Comparison of ENCODE assay signal across 1 cellular context in the genomic region with DNA sequence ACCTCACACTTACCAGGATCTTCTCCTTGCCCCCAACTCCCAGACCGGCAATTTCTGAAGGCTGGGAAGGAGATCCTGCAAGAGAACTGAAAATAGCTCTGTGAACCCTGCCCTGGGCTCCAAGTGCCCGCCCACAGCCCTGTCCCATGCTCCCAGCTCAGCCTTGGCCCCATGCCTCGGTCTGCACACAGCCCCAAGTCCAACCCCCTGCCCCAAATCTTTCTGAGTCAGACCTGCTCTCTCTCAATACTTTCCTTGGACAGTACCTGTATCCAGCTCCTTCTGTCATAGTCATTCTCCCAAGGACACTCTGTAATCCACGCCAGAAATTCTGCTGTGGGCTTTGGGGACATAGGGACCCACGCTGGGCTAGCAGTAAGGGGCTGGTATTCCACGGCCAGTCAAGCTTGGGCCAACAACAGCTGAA.
TF ChIP-seq lines count a peak whose summit lies in the region.

No MANE protein-coding gene starts in this region.

TF ChIP-seq in HepG2, 621 proteins besides CTCF, POLR2A, EP300 and RAD21 (continued from another document):
- TF ChIP-seq, protein P1, sequence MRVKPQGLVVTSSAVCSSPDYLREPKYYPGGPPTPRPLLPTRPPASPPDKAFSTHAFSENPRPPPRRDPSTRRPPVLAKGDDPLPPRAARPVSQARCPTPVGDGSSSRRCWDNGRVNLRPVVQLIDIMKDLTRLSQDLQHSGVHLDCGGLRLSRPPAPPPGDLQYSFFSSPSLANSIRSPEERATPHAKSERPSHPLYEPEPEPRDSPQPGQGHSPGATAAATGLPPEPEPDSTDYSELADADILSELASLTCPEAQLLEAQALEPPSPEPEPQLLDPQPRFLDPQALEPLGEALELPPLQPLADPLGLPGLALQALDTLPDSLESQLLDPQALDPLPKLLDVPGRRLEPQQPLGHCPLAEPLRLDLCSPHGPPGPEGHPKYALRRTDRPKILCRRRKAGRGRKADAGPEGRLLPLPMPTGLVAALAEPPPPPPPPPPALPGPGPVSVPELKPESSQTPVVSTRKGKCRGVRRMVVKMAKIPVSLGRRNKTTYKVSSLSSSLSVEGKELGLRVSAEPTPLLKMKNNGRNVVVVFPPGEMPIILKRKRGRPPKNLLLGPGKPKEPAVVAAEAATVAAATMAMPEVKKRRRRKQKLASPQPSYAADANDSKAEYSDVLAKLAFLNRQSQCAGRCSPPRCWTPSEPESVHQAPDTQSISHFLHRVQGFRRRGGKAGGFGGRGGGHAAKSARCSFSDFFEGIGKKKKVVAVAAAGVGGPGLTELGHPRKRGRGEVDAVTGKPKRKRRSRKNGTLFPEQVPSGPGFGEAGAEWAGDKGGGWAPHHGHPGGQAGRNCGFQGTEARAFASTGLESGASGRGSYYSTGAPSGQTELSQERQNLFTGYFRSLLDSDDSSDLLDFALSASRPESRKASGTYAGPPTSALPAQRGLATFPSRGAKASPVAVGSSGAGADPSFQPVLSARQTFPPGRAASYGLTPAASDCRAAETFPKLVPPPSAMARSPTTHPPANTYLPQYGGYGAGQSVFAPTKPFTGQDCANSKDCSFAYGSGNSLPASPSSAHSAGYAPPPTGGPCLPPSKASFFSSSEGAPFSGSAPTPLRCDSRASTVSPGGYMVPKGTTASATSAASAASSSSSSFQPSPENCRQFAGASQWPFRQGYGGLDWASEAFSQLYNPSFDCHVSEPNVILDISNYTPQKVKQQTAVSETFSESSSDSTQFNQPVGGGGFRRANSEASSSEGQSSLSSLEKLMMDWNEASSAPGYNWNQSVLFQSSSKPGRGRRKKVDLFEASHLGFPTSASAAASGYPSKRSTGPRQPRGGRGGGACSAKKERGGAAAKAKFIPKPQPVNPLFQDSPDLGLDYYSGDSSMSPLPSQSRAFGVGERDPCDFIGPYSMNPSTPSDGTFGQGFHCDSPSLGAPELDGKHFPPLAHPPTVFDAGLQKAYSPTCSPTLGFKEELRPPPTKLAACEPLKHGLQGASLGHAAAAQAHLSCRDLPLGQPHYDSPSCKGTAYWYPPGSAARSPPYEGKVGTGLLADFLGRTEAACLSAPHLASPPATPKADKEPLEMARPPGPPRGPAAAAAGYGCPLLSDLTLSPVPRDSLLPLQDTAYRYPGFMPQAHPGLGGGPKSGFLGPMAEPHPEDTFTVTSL (CRISPR knock-in tag; IDR thresholded peaks at IDR 0.05; ENCODE audit: borderline replicate concordance), result peak; percentile 25; the same call in 1 of the 2 replicates
- TF ChIP-seq, protein P2, sequence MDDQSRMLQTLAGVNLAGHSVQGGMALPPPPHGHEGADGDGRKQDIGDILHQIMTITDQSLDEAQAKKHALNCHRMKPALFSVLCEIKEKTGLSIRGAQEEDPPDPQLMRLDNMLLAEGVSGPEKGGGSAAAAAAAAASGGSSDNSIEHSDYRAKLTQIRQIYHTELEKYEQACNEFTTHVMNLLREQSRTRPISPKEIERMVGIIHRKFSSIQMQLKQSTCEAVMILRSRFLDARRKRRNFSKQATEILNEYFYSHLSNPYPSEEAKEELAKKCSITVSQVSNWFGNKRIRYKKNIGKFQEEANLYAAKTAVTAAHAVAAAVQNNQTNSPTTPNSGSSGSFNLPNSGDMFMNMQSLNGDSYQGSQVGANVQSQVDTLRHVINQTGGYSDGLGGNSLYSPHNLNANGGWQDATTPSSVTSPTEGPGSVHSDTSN (CRISPR knock-in tag; IDR thresholded peaks at IDR 0.05; ENCODE audit: borderline replicate concordance), result no peak
- TF ChIP-seq RBFOX2 (IDR thresholded peaks at IDR 0.05; ENCODE audit: low read depth, low read length), result peak; percentile 51; the same call in 1 of the 2 replicates
- no peak for TF ChIP-seq ZFP36 (IDR thresholded peaks at IDR 0.05; ENCODE audit: borderline replicate concordance, low read depth, low read length, partially characterized antibody)
- TF ChIP-seq, protein P3, sequence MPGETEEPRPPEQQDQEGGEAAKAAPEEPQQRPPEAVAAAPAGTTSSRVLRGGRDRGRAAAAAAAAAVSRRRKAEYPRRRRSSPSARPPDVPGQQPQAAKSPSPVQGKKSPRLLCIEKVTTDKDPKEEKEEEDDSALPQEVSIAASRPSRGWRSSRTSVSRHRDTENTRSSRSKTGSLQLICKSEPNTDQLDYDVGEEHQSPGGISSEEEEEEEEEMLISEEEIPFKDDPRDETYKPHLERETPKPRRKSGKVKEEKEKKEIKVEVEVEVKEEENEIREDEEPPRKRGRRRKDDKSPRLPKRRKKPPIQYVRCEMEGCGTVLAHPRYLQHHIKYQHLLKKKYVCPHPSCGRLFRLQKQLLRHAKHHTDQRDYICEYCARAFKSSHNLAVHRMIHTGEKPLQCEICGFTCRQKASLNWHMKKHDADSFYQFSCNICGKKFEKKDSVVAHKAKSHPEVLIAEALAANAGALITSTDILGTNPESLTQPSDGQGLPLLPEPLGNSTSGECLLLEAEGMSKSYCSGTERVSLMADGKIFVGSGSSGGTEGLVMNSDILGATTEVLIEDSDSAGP (CRISPR knock-in tag; IDR thresholded peaks at IDR 0.05; ENCODE audit: borderline replicate concordance), result peak; percentile 58; the same call in 1 of the 2 replicates
- TF ChIP-seq, protein P4, sequence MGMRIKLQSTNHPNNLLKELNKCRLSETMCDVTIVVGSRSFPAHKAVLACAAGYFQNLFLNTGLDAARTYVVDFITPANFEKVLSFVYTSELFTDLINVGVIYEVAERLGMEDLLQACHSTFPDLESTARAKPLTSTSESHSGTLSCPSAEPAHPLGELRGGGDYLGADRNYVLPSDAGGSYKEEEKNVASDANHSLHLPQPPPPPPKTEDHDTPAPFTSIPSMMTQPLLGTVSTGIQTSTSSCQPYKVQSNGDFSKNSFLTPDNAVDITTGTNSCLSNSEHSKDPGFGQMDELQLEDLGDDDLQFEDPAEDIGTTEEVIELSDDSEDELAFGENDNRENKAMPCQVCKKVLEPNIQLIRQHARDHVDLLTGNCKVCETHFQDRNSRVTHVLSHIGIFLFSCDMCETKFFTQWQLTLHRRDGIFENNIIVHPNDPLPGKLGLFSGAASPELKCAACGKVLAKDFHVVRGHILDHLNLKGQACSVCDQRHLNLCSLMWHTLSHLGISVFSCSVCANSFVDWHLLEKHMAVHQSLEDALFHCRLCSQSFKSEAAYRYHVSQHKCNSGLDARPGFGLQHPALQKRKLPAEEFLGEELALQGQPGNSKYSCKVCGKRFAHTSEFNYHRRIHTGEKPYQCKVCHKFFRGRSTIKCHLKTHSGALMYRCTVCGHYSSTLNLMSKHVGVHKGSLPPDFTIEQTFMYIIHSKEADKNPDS (CRISPR knock-in tag; IDR thresholded peaks at IDR 0.05), result no peak
- peak; percentile 40; the same call in 1 of the 2 replicates for TF ChIP-seq GATA4 (IDR thresholded peaks at IDR 0.05; ENCODE audit: borderline replicate concordance, low read depth)
- no peak for TF ChIP-seq ZNF576 (CRISPR knock-in tag; IDR thresholded peaks at IDR 0.05)
- TF ChIP-seq POLR2G (IDR thresholded peaks at IDR 0.05; ENCODE audit: low read depth, low read length), result peak; percentile 71
- TF ChIP-seq, protein P5, sequence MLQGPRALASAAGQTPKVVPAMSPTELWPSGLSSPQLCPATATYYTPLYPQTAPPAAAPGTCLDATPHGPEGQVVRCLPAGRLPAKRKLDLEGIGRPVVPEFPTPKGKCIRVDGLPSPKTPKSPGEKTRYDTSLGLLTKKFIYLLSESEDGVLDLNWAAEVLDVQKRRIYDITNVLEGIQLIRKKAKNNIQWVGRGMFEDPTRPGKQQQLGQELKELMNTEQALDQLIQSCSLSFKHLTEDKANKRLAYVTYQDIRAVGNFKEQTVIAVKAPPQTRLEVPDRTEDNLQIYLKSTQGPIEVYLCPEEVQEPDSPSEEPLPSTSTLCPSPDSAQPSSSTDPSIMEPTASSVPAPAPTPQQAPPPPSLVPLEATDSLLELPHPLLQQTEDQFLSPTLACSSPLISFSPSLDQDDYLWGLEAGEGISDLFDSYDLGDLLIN (CRISPR knock-in tag; IDR thresholded peaks at IDR 0.05; ENCODE audit: borderline replicate concordance), result no peak
- TF ChIP-seq, protein P6, sequence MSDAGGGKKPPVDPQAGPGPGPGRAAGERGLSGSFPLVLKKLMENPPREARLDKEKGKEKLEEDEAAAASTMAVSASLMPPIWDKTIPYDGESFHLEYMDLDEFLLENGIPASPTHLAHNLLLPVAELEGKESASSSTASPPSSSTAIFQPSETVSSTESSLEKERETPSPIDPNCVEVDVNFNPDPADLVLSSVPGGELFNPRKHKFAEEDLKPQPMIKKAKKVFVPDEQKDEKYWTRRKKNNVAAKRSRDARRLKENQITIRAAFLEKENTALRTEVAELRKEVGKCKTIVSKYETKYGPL (CRISPR knock-in tag; IDR thresholded peaks at IDR 0.05), result no peak
- TF ChIP-seq ZBTB38 (CRISPR knock-in tag; IDR thresholded peaks at IDR 0.05), result peak; percentile 30; the same call in 1 of the 2 replicates
- TF ChIP-seq TBX2 (CRISPR knock-in tag; IDR thresholded peaks at IDR 0.05; ENCODE audit: borderline replicate concordance), result peak; percentile 74; the same call in 1 of the 2 replicates
- TF ChIP-seq YEATS4 (CRISPR knock-in tag; IDR thresholded peaks at IDR 0.05; ENCODE audit: borderline replicate concordance), result 0 out of 2 replicates have a peak, but pooled peaks have one; percentile 41
- no peak for TF ChIP-seq ERF (CRISPR knock-in tag; IDR thresholded peaks at IDR 0.05)
- 0 out of 2 replicates have a peak, but pooled peaks have one; percentile 21 for TF ChIP-seq RXRB (CRISPR knock-in tag; IDR thresholded peaks at IDR 0.05; ENCODE audit: borderline replicate concordance)
- TF ChIP-seq ZMYM4 (CRISPR knock-in tag; IDR thresholded peaks at IDR 0.05), result peak; percentile 31; the same call in 1 of the 2 replicates
